9 cellular contexts compared by ENCODE assay signal in the genomic region with DNA sequence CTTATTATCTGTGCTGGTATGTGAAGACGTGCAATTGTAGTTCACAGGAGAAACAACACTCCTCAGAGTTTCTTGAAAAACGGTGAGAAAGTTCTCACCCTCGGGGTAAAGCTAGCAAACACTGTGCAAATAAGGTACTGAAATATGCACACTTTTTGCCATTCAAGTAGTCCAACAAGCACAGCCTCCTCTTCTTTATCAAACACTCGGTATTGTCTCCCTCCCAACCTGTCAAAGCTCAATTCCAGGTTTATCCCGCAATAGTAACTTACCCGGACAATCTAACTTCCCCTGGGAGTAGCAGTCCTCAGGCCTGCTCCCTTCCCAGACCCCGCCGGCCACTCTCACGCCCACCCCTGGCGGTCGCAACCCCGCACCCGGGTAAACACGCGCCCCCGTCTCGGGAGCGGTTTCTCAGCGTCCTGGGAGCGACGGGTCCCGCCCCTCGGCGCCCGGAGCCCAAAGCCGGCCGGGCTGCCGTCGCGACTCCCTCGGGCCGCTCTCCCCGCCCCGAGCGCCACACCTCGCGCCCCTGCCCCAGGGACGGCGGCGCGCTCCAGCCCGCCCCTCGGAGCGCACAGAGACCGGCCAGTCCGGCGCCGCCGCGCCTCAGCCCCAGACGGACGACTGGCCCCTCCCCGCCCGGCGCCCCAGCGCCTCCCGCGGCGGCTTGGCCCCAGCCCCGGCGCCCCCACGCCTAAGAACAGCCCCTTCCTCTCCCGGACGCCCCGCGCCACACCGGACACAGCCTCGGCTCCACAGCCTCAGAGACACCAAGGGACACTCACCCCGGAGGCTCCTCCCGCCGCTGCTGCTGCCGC. TPM values are rescaled to one million over a fixed set of nuclear protein-coding genes. Genes with fewer than 3 reads are reported as not detected.
DNase-seq lines count a peak whose midpoint lies in the region; ATAC-seq, FAIRE-seq and TF ChIP-seq lines count a peak whose summit lies in the region.
"Had no signal": no experiment of that assay in that cellular context is flagged by ENCODE, and none has a peak within 500 bp of the region (broad histone marks: within the 10 kb centered on the region; RNA-seq: fewer than 3 reads in every experiment).

No MANE protein-coding gene starts in this region.

- H3K9ac ChIP-seq in adipocyte (ENCODE audit: low read length) = peak overlapping the region; percentile 92

- no peaks in the 10 kb centered on the region for H3K36me3 ChIP-seq in adipocyte (ENCODE audit: control insufficient read depth, insufficient read depth, low read length, severe bottlenecking)

- DNase-seq in AG10803 (ENCODE audit: low read depth) (peak; percentile 37), GM18507 (ENCODE audit: extremely low spot score, insufficient read length, low read depth) (peak; percentile 17), NCI-H748 (lab: John Stamatoyannopoulos, UW; ENCODE audit: unreplicated experiment) (peak; percentile 77), adipocyte (ENCODE audit: low read depth) (peak; percentile 85), left cardiac atrium (peak; percentile 73), posterior vena cava (ENCODE audit: low spot score) (peak; percentile 89), epidermal melanocyte (ENCODE audit: insufficient read length, low spot score) (no peak)

- H3K4me3 ChIP-seq in AG10803 (ENCODE audit: low read length) (peak overlapping the region; percentile 75), adipocyte (ENCODE audit: low read length) (peak overlapping the region; percentile 96)

- peaks cover 26% of the 10 kb centered on the region for H3K4me1 ChIP-seq in adipocyte (ENCODE audit: control insufficient read depth, insufficient read depth, low read length)

- peak; percentile 5 for FAIRE-seq in GM18507 (lab: Jason Lieb, UNC)

- no peak for TF ChIP-seq CTCF in AG10803 (conservative IDR thresholded peaks at IDR 0.05; ENCODE audit: low read length)

- intact Hi-C loops in left cardiac atrium (cut with DNase I) (no loop called here), posterior vena cava (cut with DNase I) (no loop called here)

- ATAC-seq in HG02943 (IDR thresholded peaks at IDR 0.05; ENCODE audit: low read depth, unreplicated experiment) (peak; percentile 66), left cardiac atrium (peak; percentile 85 to 90)

- H3K27me3 ChIP-seq in adipocyte (replicated peaks; ENCODE audit: control insufficient read depth, insufficient read depth, low read length) = no peaks in the 10 kb centered on the region

- H3K9me3 ChIP-seq in adipocyte (ENCODE audit: control insufficient read depth, low read length) = no peaks in the 10 kb centered on the region

RNA-seq across cellular contexts. Expression of a gene that starts 0.6 kb away (rescaled TPM):
- 10 to 100 TPM; 24.4 to 25.1 TPM for total RNA-seq in left cardiac atrium
- 10 to 100 TPM; 34.8 to 42.5 TPM for total RNA-seq in posterior vena cava

RNA-seq across cellular contexts. Expression of a gene that starts 14.7 kb away (rescaled TPM):
- total RNA-seq in left cardiac atrium (not detected), posterior vena cava (under 1 TPM in 1 of 2 donors, not detected in 1; 0.52 TPM)
- total RNA-seq: T-helper 2 cell treated with Interferon-gamma antibody and Interleukin-4, amounts not matched to agents 100 ng/mL and 5 ng/mL, for 36 hours had no signal
